In the genomic region with DNA sequence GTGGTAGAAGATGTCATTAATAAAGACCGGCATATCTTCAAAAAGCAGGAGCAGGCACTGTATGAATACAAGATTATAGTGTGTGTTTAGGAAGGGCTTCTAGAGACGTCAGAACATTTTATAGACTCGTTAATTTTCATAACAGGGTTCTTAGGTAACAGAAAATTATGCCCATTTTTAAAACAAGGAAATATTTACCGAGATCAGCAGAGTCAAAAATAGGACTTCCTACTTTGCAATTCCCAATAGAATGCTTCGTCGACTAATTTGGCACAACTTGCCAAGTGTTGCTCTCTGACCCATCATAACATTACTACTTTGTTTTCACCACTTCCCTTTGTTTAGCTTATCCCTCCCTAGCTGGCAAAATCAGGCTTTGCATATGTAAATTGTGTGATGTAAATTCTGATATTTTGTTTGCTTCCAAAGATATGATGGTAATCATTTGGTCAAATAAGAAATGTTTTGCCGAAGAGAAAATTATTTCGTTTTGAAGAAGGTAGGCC, we compare ENCODE assay signal across 8 cellular contexts. TPM values are rescaled to one million over a fixed set of nuclear protein-coding genes. Genes with fewer than 3 reads are reported as not detected.
DNase-seq lines count a peak whose midpoint lies in the region; ATAC-seq and TF ChIP-seq lines count a peak whose summit lies in the region.

No MANE protein-coding gene starts in this region.

- peak overlapping the region; percentile 87 for H3K4me3 Mint-ChIP-seq in Calu3 (ENCODE audit: low read depth, unreplicated experiment)

- H4K8ac ChIP-seq in mesendoderm (ENCODE audit: low read depth, low read length), result no peak overlapping the region

- ATAC-seq in aorta (ENCODE audit: low FRiP score) (no peak), HG03354 (IDR thresholded peaks at IDR 0.05; ENCODE audit: poor library complexity, severe bottlenecking, unreplicated experiment) (no peak), HG02885 (IDR thresholded peaks at IDR 0.05; ENCODE audit: poor library complexity, unreplicated experiment) (no peak)

- H4K5ac ChIP-seq in mesendoderm (ENCODE audit: low read length), result no peak overlapping the region

- H3K27ac ChIP-seq in cingulate gyrus (ENCODE audit: low read depth, low read length), result peak overlapping the region; percentile 97
- H3K27ac ChIP-seq in mesendoderm (ENCODE audit: low read depth, low read length), result peak overlapping the region; percentile 92
- peak overlapping the region; percentile 45 to 77 for H3K27ac ChIP-seq in aorta (ENCODE audit: low read depth in 1 of 2, low read length in 2 of 2)

- no peaks in the 10 kb centered on the region for H3K27me3 Mint-ChIP-seq in Calu3 (ENCODE audit: unreplicated experiment)

- H3K4me3 ChIP-seq in mesendoderm (ENCODE audit: low read length) (peak overlapping the region; percentile 79), aorta (ENCODE audit: low read length in 2 of 2) (peak overlapping the region; percentile 96 to 99)

- DNase-seq in Calu3 (no peak), NCI-H146 (lab: John Stamatoyannopoulos, UW) (peak; percentile 29), mesendoderm (no peak), aorta (no peak), OCI-M2 (lab: John Stamatoyannopoulos, UW; ENCODE audit: unreplicated experiment) (no peak)

- H3K56ac ChIP-seq in mesendoderm (ENCODE audit: low read length), result peak overlapping the region; percentile 96

- BruUV-seq in Calu3 (replicated peaks; lab: Mats Ljungman, UMichigan), result TSS peak; percentile 83

- CTCF ChIA-PET in Calu3 (lab: Charles Lee), result no interaction called here

- no peaks in the 10 kb centered on the region for H3K4me1 ChIP-seq in mesendoderm (ENCODE audit: control insufficient read depth, low read depth, low read length)
- H3K4me1 ChIP-seq in aorta (ENCODE audit: control insufficient read depth in 1 of 2, insufficient read depth in 2 of 2, low read length in 2 of 2), result no peaks in the 10 kb centered on the region

- no peak overlapping the region for H3K18ac ChIP-seq in mesendoderm (ENCODE audit: low read length)

- H3K36me3 ChIP-seq in mesendoderm (ENCODE audit: control insufficient read depth, insufficient read depth, low read length), result no peaks in the 10 kb centered on the region
- no peaks in the 10 kb centered on the region for H3K36me3 ChIP-seq in aorta (ENCODE audit: control insufficient read depth in 1 of 2, insufficient read depth in 2 of 2, low read length in 1 of 2)

- peaks cover 42% of the 10 kb centered on the region for H3K36me3 Mint-ChIP-seq in Calu3 (ENCODE audit: insufficient read depth, unreplicated experiment)

- no peak overlapping the region for H3K23ac ChIP-seq in mesendoderm (ENCODE audit: low read length)

- H2BK15ac ChIP-seq in mesendoderm (replicated peaks; ENCODE audit: low read depth), result no peak overlapping the region

- TF ChIP-seq CTCF in Calu3 (IDR thresholded peaks at IDR 0.05; ENCODE audit: unreplicated experiment), result no peak

- peak overlapping the region; percentile 95 for H3K9ac ChIP-seq in mesendoderm (ENCODE audit: low read length)

- 100% methylated on average over 2 of the region's 8 CpGs for WGBS in mesendoderm (ENCODE audit: extremely low coverage, insufficient coverage, low lambda C conversion rate)
- 5% methylated on average over 8 of the region's 8 CpGs for WGBS in aorta, 2 donors

- H3K9me3 ChIP-seq in aorta (ENCODE audit: control insufficient read depth, low read length), result no peaks in the 10 kb centered on the region

- H3K27ac Mint-ChIP-seq in Calu3 (ENCODE audit: unreplicated experiment), result peak overlapping the region; percentile 70

- H2BK5ac ChIP-seq in mesendoderm (ENCODE audit: low read length), result no peak overlapping the region

- no peak overlapping the region for H2AK5ac ChIP-seq in mesendoderm (ENCODE audit: low read length)

- H3K79me2 ChIP-seq in mesendoderm (ENCODE audit: control insufficient read depth, insufficient read depth, low read length), result peaks cover 26% of the 10 kb centered on the region

- no peak overlapping the region for H3K4ac ChIP-seq in mesendoderm (ENCODE audit: low read depth, low read length)

- H3K4me1 Mint-ChIP-seq in Calu3 (ENCODE audit: low read depth, unreplicated experiment), result peaks cover 13% of the 10 kb centered on the region

- peaks cover 5% of the 10 kb centered on the region for H3K79me1 ChIP-seq in mesendoderm (ENCODE audit: low read length)

- no peaks in the 10 kb centered on the region for H3K27me3 ChIP-seq in mesendoderm (ENCODE audit: insufficient read depth, low read length, poor library complexity)
- no peaks in the 10 kb centered on the region for H3K27me3 ChIP-seq in aorta (ENCODE audit: control insufficient read depth in 1 of 2, insufficient read depth in 2 of 2, low read length in 1 of 2)

- H3K9me3 Mint-ChIP-seq in Calu3 (ENCODE audit: low read depth, unreplicated experiment), result no peaks in the 10 kb centered on the region

- H2BK120ac ChIP-seq in mesendoderm (ENCODE audit: low read depth, low read length), result no peak overlapping the region

- peak overlapping the region; percentile 89 for H3K4me2 ChIP-seq in mesendoderm (ENCODE audit: low read length)

- intact Hi-C loops in Calu3 (cut with micrococcal nuclease; ENCODE audit: unreplicated experiment), result no loop called here
- intact Hi-C loops in aorta (cut with DNase I), result loop anchor here (2.0 to 5.0 kb wide), 6 partner anchors 48 to 300 kb away; partner anchors contain the start of genes MCUR1 (in 1 of the 2) and NOL7 (in 1 of the 2)

RNA-seq across cellular contexts. Expression of gene RANBP9, which starts 0.9 kb away (rescaled TPM):
- total RNA-seq in Calu3 (2022), result 17.8 and 20.4 TPM in 2 replicates
- 23.1 TPM for polyA plus RNA-seq in mesendoderm (2013, experiment 1 of 2)
- polyA plus RNA-seq in mesendoderm (2013, experiment 2 of 2), result 23.4 TPM
- total RNA-seq in aorta, result 10 to 100 TPM; 53.2 to 64.5 TPM
- polyA plus RNA-seq in aorta, result 10 to 100 TPM; 29.2 to 31.0 TPM
